Comparison of ENCODE assay signal across 26 cellular contexts in genomic region chr7:22542669-22543068, GRCh38. TPM values are rescaled to one million over a fixed set of nuclear protein-coding genes. Genes with fewer than 3 reads are reported as not detected.
"Had no signal": no experiment of that assay in that cellular context is flagged by ENCODE, and none has a peak within 500 bp of the region (broad histone marks: within the 10 kb centered on the region; RNA-seq: fewer than 3 reads in every experiment).

No MANE protein-coding gene starts in this region.

- H3K4me2 ChIP-seq: hepatocyte had no signal

- H3K9me3 ChIP-seq: left ventricle myocardium inferior, mucosa of descending colon, pancreas, prostate gland, stomach, testis, thyroid gland, transverse colon, upper lobe of left lung, vagina had no signal

- H3K9me3 Mint-ChIP-seq: naive thymus-derived CD4-positive, alpha-beta T cell; natural killer cell treated with Interleukin-12 subunit alpha and Interleukin-12 subunit beta and Interleukin-15 and Interleukin-18, amount 100 ng/mL, for 72 hours; stimulated activated naive B cell treated with anti-CD40 and anti-IgM and Interleukin-4, amounts not matched to agents 10 μg/mL and 1 μg/mL and 100 μg/mL, for 72 hours had no signal

- H3K36me3 ChIP-seq: left ventricle myocardium inferior, pancreas, prostate gland, stomach, thyroid gland, transverse colon, upper lobe of left lung, vagina had no signal

- H3K27ac ChIP-seq: hepatocyte, left ventricle myocardium inferior, pancreas, prostate gland, skin epidermis, stomach, testis, thyroid gland, transverse colon, upper lobe of left lung, vagina had no signal

- ATAC-seq: mucosa of descending colon; naive thymus-derived CD4-positive, alpha-beta T cell; natural killer cell treated with Interleukin-12 subunit alpha and Interleukin-12 subunit beta and Interleukin-15 and Interleukin-18, amount 100 ng/mL, for 72 hours; pancreas; sciatic nerve; stimulated activated naive B cell treated with anti-CD40 and anti-IgM and Interleukin-4, amounts not matched to agents 10 μg/mL and 1 μg/mL and 100 μg/mL, for 72 hours; stimulated activated naive CD8-positive, alpha-beta T cell treated with anti-CD3 and anti-CD28 coated beads, Interleukin-15, Interleukin-2, amounts not matched to agents 100 U/mL and 50 U/mL, for 24 hours had no signal

- DNase-seq: islet precursor cell; left ventricle myocardium inferior; mesendoderm; midbrain; mucosa of descending colon; naive thymus-derived CD4-positive, alpha-beta T cell; pancreas; stimulated activated CD4-positive, alpha-beta T cell treated with anti-CD3 and anti-CD28 coated beads, Interleukin-12 subunit alpha, Interleukin-12 subunit beta, amount 100 ng/mL, for 4 hours; stimulated activated CD4-positive, alpha-beta T cell treated with anti-CD3 and anti-CD28 coated beads, Interleukin-15, amount 100 ng/mL, for 24 hours; stimulated activated CD4-positive, alpha-beta T cell treated with anti-CD3 and anti-CD28 coated beads, Interleukin-2, amount 100 ng/mL, for 24 hours; stimulated activated CD4-positive, alpha-beta T cell treated with anti-CD3 and anti-CD28 coated beads, Interleukin-4, amount 100 ng/mL, for 1 hour; stimulated activated naive B cell treated with anti-CD40 and anti-IgM and Interleukin-4, amounts not matched to agents 10 μg/mL and 1 μg/mL and 100 μg/mL, for 72 hours; stimulated activated naive CD8-positive, alpha-beta T cell treated with anti-CD3 and anti-CD28 coated beads, Interleukin-15, Interleukin-2, amounts not matched to agents 100 U/mL and 50 U/mL, for 24 hours; stomach; testis; thyroid gland; transverse colon; upper lobe of left lung had no signal

- H3K4me1 Mint-ChIP-seq: stimulated activated naive B cell treated with anti-CD40 and anti-IgM and Interleukin-4, amounts not matched to agents 10 μg/mL and 1 μg/mL and 100 μg/mL, for 72 hours had no signal

- H3K4me3 Mint-ChIP-seq: naive thymus-derived CD4-positive, alpha-beta T cell; natural killer cell treated with Interleukin-12 subunit alpha and Interleukin-12 subunit beta and Interleukin-15 and Interleukin-18, amount 100 ng/mL, for 72 hours; stimulated activated naive B cell treated with anti-CD40 and anti-IgM and Interleukin-4, amounts not matched to agents 10 μg/mL and 1 μg/mL and 100 μg/mL, for 72 hours had no signal

- H3K27ac Mint-ChIP-seq: naive thymus-derived CD4-positive, alpha-beta T cell; natural killer cell treated with Interleukin-12 subunit alpha and Interleukin-12 subunit beta and Interleukin-15 and Interleukin-18, amount 100 ng/mL, for 72 hours; stimulated activated naive B cell treated with anti-CD40 and anti-IgM and Interleukin-4, amounts not matched to agents 10 μg/mL and 1 μg/mL and 100 μg/mL, for 72 hours had no signal

- H3K36me3 Mint-ChIP-seq: naive thymus-derived CD4-positive, alpha-beta T cell; natural killer cell treated with Interleukin-12 subunit alpha and Interleukin-12 subunit beta and Interleukin-15 and Interleukin-18, amount 100 ng/mL, for 72 hours had no signal

- H3K4me1 ChIP-seq: left ventricle myocardium inferior, pancreas, prostate gland, stomach, testis, thyroid gland, transverse colon, upper lobe of left lung, vagina had no signal

- H3K4me3 ChIP-seq: hepatocyte, left ventricle myocardium inferior, lung, mucosa of descending colon, pancreas, prostate gland, skin epidermis, stomach, testis, thyroid gland, transverse colon, upper lobe of left lung, vagina had no signal

- H3K27me3 ChIP-seq: testis, thyroid gland, upper lobe of left lung, vagina had no signal

RNA-seq across cellular contexts. Expression of gene STEAP1B, which starts 42.7 kb away (rescaled TPM):
- total RNA-seq: hepatocyte, kidney epithelial cell, pancreas had no signal
